1 cellular context compared by ENCODE assay signal in genomic region chr19:49676690-49677231, GRCh38.
TF ChIP-seq lines count a peak whose summit lies in the region.

No MANE protein-coding gene starts in this region.

TF ChIP-seq in SK-N-SH, 30 proteins besides CTCF, POLR2A, EP300 and RAD21 (continued from another document):
- peak; percentile 9; the same call in 1 of the 2 replicates for TF ChIP-seq TCF12 (IDR thresholded peaks at IDR 0.05)
- no peak for TF ChIP-seq FOXJ3 (CRISPR knock-in tag; IDR thresholded peaks at IDR 0.05)
- TF ChIP-seq MEF2A (IDR thresholded peaks at IDR 0.05; ENCODE audit: borderline replicate concordance, low read depth): no peak
- peak; percentile 45 for TF ChIP-seq ELF1 (IDR thresholded peaks at IDR 0.05)
- TF ChIP-seq SMC3 (IDR thresholded peaks at IDR 0.05; ENCODE audit: low read depth, low read length): no peak
- TF ChIP-seq FOSL2 (IDR thresholded peaks at IDR 0.05; ENCODE audit: borderline replicate concordance, low read depth): no peak
- no peak for TF ChIP-seq YY1 (IDR thresholded peaks at IDR 0.05; ENCODE audit: low read depth)
- TF ChIP-seq USF2 (IDR thresholded peaks at IDR 0.05; ENCODE audit: borderline replicate concordance, low read depth, low read length): no peak
- peak; percentile 95 for TF ChIP-seq CHD2 (IDR thresholded peaks at IDR 0.05; ENCODE audit: low read length, partially characterized antibody)
- TF ChIP-seq SIN3A (IDR thresholded peaks at IDR 0.05; ENCODE audit: borderline replicate concordance, low read depth, low read length): no peak
- TF ChIP-seq TAF1 (IDR thresholded peaks at IDR 0.05; ENCODE audit: borderline replicate concordance, low read depth, low read length): no peak
- no peak for TF ChIP-seq EZH2phosphoT487 (IDR thresholded peaks at IDR 0.05; ENCODE audit: borderline replicate concordance, low read depth)
- no peak for TF ChIP-seq REST (IDR thresholded peaks at IDR 0.05; ENCODE audit: low read depth, low read length)
- peak; percentile 99 for TF ChIP-seq PBX3 (IDR thresholded peaks at IDR 0.05)
